Comparison of ENCODE assay signal across 8 cellular contexts in genomic region chr9:61330342-61331092, GRCh38.
DNase-seq lines count a peak whose midpoint lies in the region; ATAC-seq and TF ChIP-seq lines count a peak whose summit lies in the region.
"Not testable (repeated sequence)": the region's sequence is repeated elsewhere in the genome, so short reads cannot be mapped to it uniquely, and the experiment has no call there.

No MANE protein-coding gene starts in this region.

- not testable (repeated sequence) for H3K9me3 Mint-ChIP-seq in H9, memory B cell

- not testable (repeated sequence) for H3K23ac ChIP-seq in H9 (ENCODE audit: insufficient read length, low read depth, low read length)

- H3K14ac ChIP-seq in H9 (ENCODE audit: insufficient read depth, low read length), result not testable (repeated sequence)

- H3K23me2 ChIP-seq in H9 (ENCODE audit: insufficient read length, low read depth, low read length, poor library complexity, severe bottlenecking), result not testable (repeated sequence)

- H3K4me3 ChIP-seq in body of pancreas; thyroid gland (replicated peaks in 1 of 3): not testable (repeated sequence)

- not testable (repeated sequence) for H3K27me3 ChIP-seq in H9 (ENCODE audit: insufficient read depth, low read length); body of pancreas; thyroid gland

- not testable (repeated sequence) for H2BK120ac ChIP-seq in H9 (ENCODE audit: low read depth, low read length, poor library complexity, severe bottlenecking)

- H4K91ac ChIP-seq in H9 (ENCODE audit: insufficient read length, low read depth, low read length), result not testable (repeated sequence)

- H3K27ac ChIP-seq in H9 (ENCODE audit: insufficient read length, low read depth, low read length); body of pancreas; thyroid gland: not testable (repeated sequence)
- H3K27ac ChIP-seq in VCaP, result peak overlapping the region; percentile 43
- peak overlapping the region; percentile 38 for H3K27ac ChIP-seq in epithelial cell of prostate

- H3K4me1 Mint-ChIP-seq in H9, memory B cell: not testable (repeated sequence)

- not testable (repeated sequence) for DNase-seq in H9; epithelial cell of prostate (ENCODE audit: low read depth, low spot score)
- DNase-seq in body of pancreas, result peak; percentile 11 to 43 (median 18)
- DNase-seq in left ventricle myocardium superior, result peak; percentile 30
- peak in 1 of 2 donors; percentile 9 for DNase-seq in memory B cell (ENCODE audit: low spot score in 2 of 2)
- peak; percentile 53 for DNase-seq in posterior vena cava (ENCODE audit: low spot score)
- DNase-seq in thyroid gland, result peak; percentile 52 to 53

- H2BK5ac ChIP-seq in H9 (ENCODE audit: insufficient read length, low read length), result not testable (repeated sequence)

- not testable (repeated sequence) for H4K20me1 ChIP-seq in H9 (ENCODE audit: control insufficient read depth, insufficient read depth, insufficient read length)

- TF ChIP-seq CTCF in H9 (conservative IDR thresholded peaks at IDR 0.05); body of pancreas (IDR thresholded peaks at IDR 0.05); thyroid gland (IDR thresholded peaks at IDR 0.05): not testable (repeated sequence)
- peak; percentile 4; the same call in 1 of the 2 replicates for TF ChIP-seq CTCF in VCaP (conservative IDR thresholded peaks at IDR 0.05)

- H2AFZ ChIP-seq in H9 (ENCODE audit: low read length), result not testable (repeated sequence)

- not testable (repeated sequence) for H3K9ac ChIP-seq in H9 (ENCODE audit: extremely low read depth, insufficient read length, low read length)

- not testable (repeated sequence) for H3K56ac ChIP-seq in H9 (ENCODE audit: insufficient read length, low read depth, low read length)

- WGBS in H9 (ENCODE audit: extremely low coverage, insufficient read length, low lambda C conversion rate), result no CpG with 5 or more reads among the region's 75 CpGs
- WGBS in body of pancreas, 2 donors, result 2 to 5% methylated on average over 3 of the region's 75 CpGs
- 0 to 4% methylated on average over 2 to 3 of the region's 75 CpGs for WGBS in thyroid gland, 2 donors

- H3K36me3 Mint-ChIP-seq in H9 (ENCODE audit: insufficient read depth in 1 of 3, low read depth in 3 of 3); memory B cell: not testable (repeated sequence)

- TF ChIP-seq POLR2A in body of pancreas (IDR thresholded peaks at IDR 0.05); thyroid gland (IDR thresholded peaks at IDR 0.05): not testable (repeated sequence)

- H3K18ac ChIP-seq in H9 (ENCODE audit: insufficient read length, low read depth, low read length), result not testable (repeated sequence)

- not testable (repeated sequence) for H3K27me3 Mint-ChIP-seq in H9 (ENCODE audit: low read depth); memory B cell

- H2BK15ac ChIP-seq in H9 (ENCODE audit: low read depth, low read length), result not testable (repeated sequence)

- H3K79me1 ChIP-seq in H9 (ENCODE audit: insufficient read depth, low read depth, low read length, poor library complexity, severe bottlenecking), result not testable (repeated sequence)

- not testable (repeated sequence) for H3K4me1 ChIP-seq in H9 (ENCODE audit: insufficient read depth, low read length); body of pancreas; thyroid gland

- not testable (repeated sequence) for H2AK5ac ChIP-seq in H9 (ENCODE audit: insufficient read length, low read length)

- not testable (repeated sequence) for H3K4me2 ChIP-seq in H9 (ENCODE audit: insufficient read depth, insufficient read length, low read length)

- H4K8ac ChIP-seq in H9 (replicated peaks; ENCODE audit: insufficient read length, low read depth, low read length), result not testable (repeated sequence)

- H3K36me3 ChIP-seq in body of pancreas (replicated peaks in 1 of 2; ENCODE audit: insufficient read depth in 1 of 2, low read depth in 2 of 2); thyroid gland: not testable (repeated sequence)

- ATAC-seq in body of pancreas; left ventricle myocardium superior; memory B cell (ENCODE audit: low read depth): not testable (repeated sequence)

- H3K4ac ChIP-seq in H9 (ENCODE audit: low read depth, low read length), result not testable (repeated sequence)

- not testable (repeated sequence) for H3K9me3 ChIP-seq in H9 (ENCODE audit: control insufficient read depth, low read depth, low read length); body of pancreas; thyroid gland

- H3K27ac Mint-ChIP-seq in H9, memory B cell: not testable (repeated sequence)

- H2BK20ac ChIP-seq in H9 (ENCODE audit: low read depth, low read length, poor library complexity, severe bottlenecking), result not testable (repeated sequence)

- intact Hi-C loops in body of pancreas (cut with DNase I); left ventricle myocardium superior (cut with micrococcal nuclease); posterior vena cava (cut with DNase I); thyroid gland (cut with DNase I): not testable (repeated sequence)

- not testable (repeated sequence) for H2BK12ac ChIP-seq in H9 (ENCODE audit: insufficient read length, low read depth, low read length)

- H4K5ac ChIP-seq in H9 (ENCODE audit: insufficient read length, low read depth, low read length), result not testable (repeated sequence)

- not testable (repeated sequence) for H3T11ph ChIP-seq in H9 (ENCODE audit: low read length)

- H3K4me3 Mint-ChIP-seq in H9 (peak overlapping the region; percentile 69 to 76), memory B cell (peak overlapping the region; percentile 53)

- not testable (repeated sequence) for H3K79me2 ChIP-seq in H9 (ENCODE audit: insufficient read depth, low read length)
